10 cellular contexts compared by ENCODE assay signal in the genomic region with DNA sequence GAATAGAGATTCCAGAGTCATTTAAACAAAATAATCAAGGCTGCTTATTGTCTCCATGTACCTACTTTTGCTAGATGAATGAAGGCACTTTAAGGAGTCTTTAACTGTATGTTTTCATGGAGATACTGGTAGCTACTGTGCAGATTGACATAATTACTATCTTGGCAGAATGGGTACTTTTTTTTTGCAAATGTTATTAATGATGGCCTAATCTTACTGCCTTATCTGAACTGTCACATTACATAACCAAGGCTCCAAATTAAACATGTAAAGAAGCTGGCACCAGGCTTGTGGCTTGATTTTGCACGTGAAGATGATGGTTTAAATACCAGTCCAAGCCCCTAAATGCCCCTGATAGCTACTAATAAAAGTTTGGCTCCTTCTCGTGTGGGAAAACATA. TPM values are rescaled to one million over a fixed set of nuclear protein-coding genes. Genes with fewer than 3 reads are reported as not detected.
DNase-seq lines count a peak whose midpoint lies in the region; ATAC-seq and TF ChIP-seq lines count a peak whose summit lies in the region.
"Had no signal": no experiment of that assay in that cellular context is flagged by ENCODE, and none has a peak within 500 bp of the region (broad histone marks: within the 10 kb centered on the region; RNA-seq: fewer than 3 reads in every experiment).

No MANE protein-coding gene starts in this region.

- H3K9me3 ChIP-seq in iPS-20b (ENCODE audit: insufficient read depth, low read depth, low read length) (no peaks in the 10 kb centered on the region), stomach (no peaks in the 10 kb centered on the region)

- CTCF ChIA-PET in activated CD8-positive, alpha-beta T cell treated with anti-CD3 and anti-CD28 coated beads, Interleukin-2, amount 10 ng/mL, durations not matched to agents 7 days and 5 days (lab: Charles Lee) = interaction anchor here (0.8 to 4.9 kb wide), 10 partner anchors 9 to 941 kb away, joined by 3 to 46 read pairs (median 4); no protein-coding TSS in a partner anchor
- CTCF ChIA-PET in activated CD8-positive, alpha-beta T cell treated with anti-CD3 and anti-CD28 coated beads for 36 hours (lab: Charles Lee) = interaction anchor here (0.9 to 2.3 kb wide), 9 partner anchors 15 to 892 kb away, joined by 3 to 13 read pairs (median 4); no protein-coding TSS in a partner anchor

- DNase-seq in activated CD8-positive, alpha-beta T cell treated with anti-CD3 and anti-CD28 coated beads, Interleukin-2, amount 10 ng/mL, durations not matched to agents 7 days and 5 days = no peak
- no peak for DNase-seq in activated CD8-positive, alpha-beta T cell treated with anti-CD3 and anti-CD28 coated beads for 36 hours
- DNase-seq in stomach (no peak), NCI-H2029 treated with DMSO at 0.1 percent for 48 hours (lab: John Stamatoyannopoulos, UW) (no peak), globus pallidus (ENCODE audit: low spot score) (no peak)
- DNase-seq: NCI-H146 had no signal

- peaks cover 40% of the 10 kb centered on the region for H3K36me3 ChIP-seq in iPS-20b (ENCODE audit: insufficient read depth, low read depth, low read length)
- H3K36me3 ChIP-seq in stomach = peaks cover 0 to 26% (median 24%) of the 10 kb centered on the region in 4 donors

- no peaks in the 10 kb centered on the region for H3K9me3 Mint-ChIP-seq in activated CD8-positive, alpha-beta T cell treated with anti-CD3 and anti-CD28 coated beads, Interleukin-2, amount 10 ng/mL, durations not matched to agents 7 days and 5 days (ENCODE audit: insufficient read depth)
- H3K9me3 Mint-ChIP-seq in activated CD8-positive, alpha-beta T cell treated with anti-CD3 and anti-CD28 coated beads for 36 hours = no peaks in the 10 kb centered on the region
- H3K9me3 Mint-ChIP-seq: dendritic cell treated with granulocyte-macrophage colony-stimulating factor and Interleukin-4, amounts not matched to agents 40 ng/mL and 50 ng/mL, for 4 days had no signal

- peaks cover 4% of the 10 kb centered on the region for H3K27me3 Mint-ChIP-seq in activated CD8-positive, alpha-beta T cell treated with anti-CD3 and anti-CD28 coated beads, Interleukin-2, amount 10 ng/mL, durations not matched to agents 7 days and 5 days (ENCODE audit: low read depth)
- no peaks in the 10 kb centered on the region for H3K27me3 Mint-ChIP-seq in activated CD8-positive, alpha-beta T cell treated with anti-CD3 and anti-CD28 coated beads for 36 hours

- H3K27me3 ChIP-seq in iPS-20b (ENCODE audit: insufficient read depth, low read length) = no peaks in the 10 kb centered on the region; the same call in 1 of the 2 replicates
- H3K27me3 ChIP-seq in stomach = peaks cover 0 to 14% (median 0%) of the 10 kb centered on the region in 3 donors

- no peak overlapping the region for H3K27ac ChIP-seq in iPS-20b (ENCODE audit: low read length)
- H3K27ac ChIP-seq in stomach = peak overlapping the region in 4 of 5 donors; percentile 95 to 97 (median 96)

- no peak for ATAC-seq in activated CD8-positive, alpha-beta T cell treated with anti-CD3 and anti-CD28 coated beads, Interleukin-2, amount 10 ng/mL, durations not matched to agents 7 days and 5 days
- no peak for ATAC-seq in activated CD8-positive, alpha-beta T cell treated with anti-CD3 and anti-CD28 coated beads for 36 hours
- ATAC-seq in HG03565 (IDR thresholded peaks at IDR 0.05; ENCODE audit: unreplicated experiment) = no peak

- H3K4me3 ChIP-seq in WI38 (ENCODE audit: low read depth, low read length) = peak overlapping the region; percentile 71; the same call in 1 of the 2 replicates
- H3K4me3 ChIP-seq in iPS-20b (ENCODE audit: low read length) = peak overlapping the region; percentile 96
- H3K4me3 ChIP-seq in stomach = peak overlapping the region; percentile 69 to 87 (median 72)

- H3K27ac Mint-ChIP-seq in activated CD8-positive, alpha-beta T cell treated with anti-CD3 and anti-CD28 coated beads, Interleukin-2, amount 10 ng/mL, durations not matched to agents 7 days and 5 days = no peak overlapping the region
- H3K27ac Mint-ChIP-seq in activated CD8-positive, alpha-beta T cell treated with anti-CD3 and anti-CD28 coated beads for 36 hours = no peak overlapping the region
- H3K27ac Mint-ChIP-seq: dendritic cell treated with granulocyte-macrophage colony-stimulating factor and Interleukin-4, amounts not matched to agents 40 ng/mL and 50 ng/mL, for 4 days had no signal

- peak overlapping the region; percentile 99 for H3K4me3 Mint-ChIP-seq in activated CD8-positive, alpha-beta T cell treated with anti-CD3 and anti-CD28 coated beads, Interleukin-2, amount 10 ng/mL, durations not matched to agents 7 days and 5 days
- H3K4me3 Mint-ChIP-seq in activated CD8-positive, alpha-beta T cell treated with anti-CD3 and anti-CD28 coated beads for 36 hours = no peak overlapping the region

- no peak for TF ChIP-seq POLR2A in stomach (IDR thresholded peaks at IDR 0.05)

- H3K4me1 Mint-ChIP-seq in activated CD8-positive, alpha-beta T cell treated with anti-CD3 and anti-CD28 coated beads, Interleukin-2, amount 10 ng/mL, durations not matched to agents 7 days and 5 days (ENCODE audit: low read depth) = peaks cover 72% of the 10 kb centered on the region
- H3K4me1 Mint-ChIP-seq in activated CD8-positive, alpha-beta T cell treated with anti-CD3 and anti-CD28 coated beads for 36 hours (ENCODE audit: low read depth) = peaks cover 60% of the 10 kb centered on the region

- POLR2A ChIA-PET in activated CD8-positive, alpha-beta T cell treated with anti-CD3 and anti-CD28 coated beads, Interleukin-2, amount 10 ng/mL, durations not matched to agents 7 days and 5 days (lab: Charles Lee) = interaction anchor here (1.0 kb wide), 1 partner anchor 211 kb away, joined by 3 read pairs; no protein-coding TSS in a partner anchor
- POLR2A ChIA-PET in activated CD8-positive, alpha-beta T cell treated with anti-CD3 and anti-CD28 coated beads for 36 hours (lab: Charles Lee) = interaction anchor here (1.9 kb wide), 1 partner anchor 11 kb away, joined by 5 read pairs; no protein-coding TSS in a partner anchor

- no peak for TF ChIP-seq EP300 in stomach (IDR thresholded peaks at IDR 0.05)

- no peak overlapping the region; the same call in 1 of the 2 replicates for H3K9ac ChIP-seq in iPS-20b (ENCODE audit: low read depth, low read length)

- 14 to 33% (median 21%) methylated on average over 2 of the region's 2 CpGs for WGBS in stomach, 5 donors

- H3K36me3 Mint-ChIP-seq in activated CD8-positive, alpha-beta T cell treated with anti-CD3 and anti-CD28 coated beads, Interleukin-2, amount 10 ng/mL, durations not matched to agents 7 days and 5 days (ENCODE audit: low read depth) = peaks cover 77% of the 10 kb centered on the region
- H3K36me3 Mint-ChIP-seq in activated CD8-positive, alpha-beta T cell treated with anti-CD3 and anti-CD28 coated beads for 36 hours (ENCODE audit: low read depth) = peaks cover 6% of the 10 kb centered on the region

- peaks cover 20% of the 10 kb centered on the region; the same call in 1 of the 2 replicates for H3K4me1 ChIP-seq in iPS-20b (ENCODE audit: insufficient read depth, low read length)
- peaks cover 40 to 71% (median 57%) of the 10 kb centered on the region in 4 donors for H3K4me1 ChIP-seq in stomach

- no peak for TF ChIP-seq CTCF in activated CD8-positive, alpha-beta T cell treated with anti-CD3 and anti-CD28 coated beads for 36 hours (IDR thresholded peaks at IDR 0.05)
- no peak for TF ChIP-seq CTCF in WI38 (IDR thresholded peaks at IDR 0.05; ENCODE audit: low read depth, low read length)
- no peak for TF ChIP-seq CTCF in stomach (IDR thresholded peaks at IDR 0.05)

- intact Hi-C loops in activated CD8-positive, alpha-beta T cell treated with anti-CD3 and anti-CD28 coated beads for 36 hours (cut with micrococcal nuclease) = loop anchor here (5.0 kb wide), 3 partner anchors 137 to 888 kb away; no protein-coding TSS in a partner anchor
- intact Hi-C loops in stomach (cut with DNase I; ENCODE audit: low total_unique reads) = no loop called here

RNA-seq across cellular contexts. Expression of gene TRIB2, which starts 4.0 kb away (rescaled TPM):
- 10 to 100 TPM; 52.7 to 57.7 TPM for total RNA-seq in activated CD8-positive, alpha-beta T cell treated with anti-CD3 and anti-CD28 coated beads, Interleukin-2, amount 10 ng/mL, durations not matched to agents 7 days and 5 days
- 10 to 100 TPM in 1 of 2 experiments, 1 to 10 TPM in 1; 9.2 to 11.0 TPM for total RNA-seq in activated CD8-positive, alpha-beta T cell treated with anti-CD3 and anti-CD28 coated beads for 36 hours
- 100 to 1,000 TPM in 2 of 5 donors, 10 to 100 TPM in 2, 1 to 10 TPM in 1; 6.4 to 226 (median 91.0) TPM for total RNA-seq in stomach
- 10 to 100 TPM; 26.4 to 33.6 (median 29.8) TPM for polyA plus RNA-seq in stomach
